Comparison of ENCODE assay signal across 25 cellular contexts in genomic region chr12:105262461-105263184, GRCh38.
"Had no signal": no experiment of that assay in that cellular context is flagged by ENCODE, and none has a peak within 500 bp of the region (broad histone marks: within the 10 kb centered on the region; RNA-seq: fewer than 3 reads in every experiment).

No MANE protein-coding gene starts in this region.

- H3K9me3 ChIP-seq: heart right ventricle, right lobe of liver, stomach, suprapubic skin, tibial nerve had no signal

- H3K36me3 ChIP-seq: heart right ventricle, right lobe of liver, stomach, suprapubic skin, tibial nerve had no signal

- H3K4me3 ChIP-seq: heart right ventricle, right lobe of liver, stomach, suprapubic skin, tibial nerve had no signal

- ATAC-seq: activated CD4-positive, CD25-positive, alpha-beta regulatory T cell treated with anti-CD3 and anti-CD28 coated beads, Interleukin-2, amount 50 U/mL, for 24 hours; activated CD8-positive, alpha-beta memory T cell treated with anti-CD3 and anti-CD28 coated beads, Interleukin-2, amount 10 ng/mL, durations not matched to agents 7 days and 5 days; esophagus mucosa; left cardiac atrium; right lobe of liver; stimulated activated memory B cell treated with anti-CD40 and anti-IgM and Interleukin-4, amounts not matched to agents 10 μg/mL and 1 μg/mL and 100 μg/mL, for 72 hours had no signal

- DNase-seq: activated CD4-positive, alpha-beta memory T cell treated with anti-CD3 and anti-CD28 coated beads, Interleukin-2, amount 10 ng/mL, durations not matched to agents 7 days and 5 days; activated CD4-positive, alpha-beta T cell treated with anti-CD3 and anti-CD28 coated beads, Interleukin-2, amount 10 ng/mL, durations not matched to agents 24 days and 14 days; activated CD8-positive, alpha-beta memory T cell treated with anti-CD3 and anti-CD28 coated beads, Interleukin-2, amount 10 ng/mL, durations not matched to agents 7 days and 5 days; activated effector memory CD4-positive, alpha-beta T cell treated with anti-CD3 and anti-CD28 coated beads, Interleukin-2, amount 50 U/mL, for 16 hours; activated naive CD4-positive, alpha-beta T cell treated with anti-CD3 and anti-CD28 coated beads, Interleukin-2, amount 10 ng/mL, durations not matched to agents 7 days and 5 days; activated T-cell treated with anti-CD3 and anti-CD28 coated beads for 4 hours; anterior cingulate cortex; dermis blood vessel endothelial cell; effector memory CD4-positive, alpha-beta T cell; heart right ventricle; islet precursor cell; left cardiac atrium; midbrain; nephron progenitor cell; occipital lobe; posterior cingulate gyrus; right lobe of liver; small intestine; stimulated activated CD4-positive, alpha-beta T cell treated with anti-CD3 and anti-CD28 coated beads, Interleukin-2, amount 100 ng/mL, for 24 hours; stomach had no signal

- H3K4me1 ChIP-seq: heart right ventricle, right lobe of liver, tibial nerve had no signal

- H3K27me3 ChIP-seq: right lobe of liver, stomach, suprapubic skin, tibial nerve had no signal

- H3K27ac ChIP-seq: heart right ventricle, right lobe of liver, stomach, suprapubic skin, tibial nerve had no signal
